ENCODE assay signal across 8 cellular contexts in the genomic region with DNA sequence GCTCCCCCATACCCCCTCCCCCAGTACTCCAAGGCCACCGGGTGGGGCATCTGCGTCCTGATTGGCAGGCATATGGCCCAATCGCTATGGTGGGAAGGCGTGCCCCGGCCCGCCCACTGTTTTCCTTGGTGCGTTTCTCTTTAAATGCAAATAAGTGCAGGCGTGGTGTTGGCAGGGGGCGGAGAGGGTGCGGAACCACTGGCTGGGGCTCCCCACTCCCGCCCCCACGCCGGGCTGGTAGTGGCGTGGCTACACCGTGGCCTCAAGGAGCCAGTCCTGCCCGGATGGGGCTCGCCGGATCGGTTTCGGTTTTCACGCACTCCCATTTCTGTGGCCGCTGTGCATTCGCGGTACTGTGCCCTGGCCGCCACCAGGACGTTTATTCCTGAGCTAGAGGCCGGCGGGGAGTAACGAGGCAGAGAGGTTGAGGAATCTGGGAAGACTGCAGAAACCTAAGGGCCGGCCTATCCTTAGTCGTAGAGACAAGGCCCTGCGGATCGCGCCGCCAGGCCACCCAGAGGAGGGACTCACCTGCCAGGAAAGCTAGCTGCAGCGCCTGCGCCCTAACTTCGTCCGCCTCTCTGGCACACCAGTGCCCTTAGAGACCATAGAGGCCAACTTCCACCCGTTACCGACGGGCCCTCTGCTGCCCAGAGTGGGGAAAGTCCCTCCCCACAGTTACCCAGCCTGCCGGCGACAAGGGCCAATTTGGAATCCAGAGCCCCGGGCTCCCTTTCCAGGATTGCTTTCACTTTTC. TPM values are rescaled to one million over a fixed set of nuclear protein-coding genes. Genes with fewer than 3 reads are reported as not detected.
DNase-seq lines count a peak whose midpoint lies in the region; ATAC-seq and TF ChIP-seq lines count a peak whose summit lies in the region.

No MANE protein-coding gene starts in this region.

- intact Hi-C loops in left ventricle myocardium superior (cut with micrococcal nuclease) = no loop called here
- intact Hi-C loops in uterus (cut with DNase I; ENCODE audit: low total_unique reads) = no loop called here

- H3K27ac ChIP-seq in angular gyrus (ENCODE audit: low read depth, low read length) (peak overlapping the region; percentile 66), uterus (peak overlapping the region; percentile 86 to 91)

- H3K9me3 ChIP-seq in uterus = no peaks in the 10 kb centered on the region

- ATAC-seq in HG02840 (IDR thresholded peaks at IDR 0.05; ENCODE audit: low FRiP score, unreplicated experiment) = peak; percentile 90
- peak; percentile 92 for ATAC-seq in left ventricle myocardium superior

- no peaks in the 10 kb centered on the region for H3K27me3 ChIP-seq in uterus

- H3K4me3 ChIP-seq in uterus = peak overlapping the region; percentile 52 to 58

- H3K4me1 ChIP-seq in uterus = no peaks in the 10 kb centered on the region

- TF ChIP-seq CTCF in GM13976 (IDR thresholded peaks at IDR 0.05; ENCODE audit: borderline replicate concordance, control extremely low read depth, extremely low read depth, insufficient read depth, missing control alignments) (no peak), uterus (IDR thresholded peaks at IDR 0.05) (peak in 1 of 4 experiments; percentile 11)

- H3K36me3 ChIP-seq in uterus = no peaks in the 10 kb centered on the region

- in situ Hi-C loops in GM13976 (cut with MboI; ENCODE audit: low sequenced_read_pairs, unreplicated experiment) = no loop called here

- peak; percentile 89 for DNase-seq in GM13976 (ENCODE audit: low spot score)
- peak; percentile 81 for DNase-seq in NCI-H1436 treated with DMSO at 0.1 percent for 48 hours (lab: John Stamatoyannopoulos, UW)
- DNase-seq in T-helper 1 cell = peak; percentile 68 to 90 (median 76)
- DNase-seq in left ventricle myocardium superior = peak; percentile 94
- peak; percentile 59 for DNase-seq in pulmonary artery endothelial cell (ENCODE audit: low read depth, low spot score)
- peak; percentile 93 to 95 for DNase-seq in uterus

- TF ChIP-seq POLR2A in uterus (IDR thresholded peaks at IDR 0.05) = peak; percentile 52 to 73

RNA-seq across cellular contexts. Expression of a gene that starts 0.4 kb away (rescaled TPM):
- total RNA-seq in left ventricle myocardium superior = 4.4 TPM
- 1.6 and 2.3 TPM in 2 replicates for total RNA-seq in pulmonary artery endothelial cell
- 10 to 100 TPM in 2 of 4 donors, 1 to 10 TPM in 2; 3.5 to 14.3 (median 8.3) TPM for total RNA-seq in uterus

RNA-seq across cellular contexts. Expression of a gene that starts 24.5 kb away (rescaled TPM):
- total RNA-seq in left ventricle myocardium superior = 3.0 TPM
- total RNA-seq in pulmonary artery endothelial cell = not detected in 2 replicates
- total RNA-seq in uterus = under 1 TPM in 2 of 4 donors, not detected in 2; 0.34 to 0.35 TPM

Comparison
In these comparisons a context has a peak if more than half of its experiments do, and no peak if none do; other contexts are left out.
1. Peak in every context shown above with its lines: DNase-seq, ATAC-seq, H3K4me3 ChIP-seq and H3K27ac ChIP-seq.